In the genomic region with DNA sequence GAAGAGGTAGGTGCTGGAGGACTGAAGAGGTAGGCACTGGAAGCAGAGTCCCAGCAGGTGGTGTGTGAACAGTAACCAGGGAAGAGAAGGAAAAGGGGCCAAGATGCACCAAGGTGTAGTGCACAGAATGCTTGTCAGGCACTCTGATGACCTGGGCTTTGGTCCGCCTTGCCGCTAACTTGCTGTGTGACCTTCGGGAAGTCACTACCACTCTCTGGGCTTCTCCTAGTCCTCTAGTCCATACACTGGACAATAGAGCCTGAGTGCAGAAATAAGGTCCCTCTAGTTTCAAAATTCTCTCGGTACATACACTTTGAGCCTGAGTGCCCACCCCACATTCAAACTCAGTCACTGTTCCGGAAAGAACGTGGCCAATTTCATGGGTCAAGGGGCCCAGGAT, we compare ENCODE assay signal across 19 cellular contexts. TPM values are rescaled to one million over a fixed set of nuclear protein-coding genes. Genes with fewer than 3 reads are reported as not detected.
DNase-seq lines count a peak whose midpoint lies in the region; ATAC-seq and TF ChIP-seq lines count a peak whose summit lies in the region.
"Had no signal": no experiment of that assay in that cellular context is flagged by ENCODE, and none has a peak within 500 bp of the region (broad histone marks: within the 10 kb centered on the region; RNA-seq: fewer than 3 reads in every experiment).

No MANE protein-coding gene starts in this region.

- H3K36me3 Mint-ChIP-seq in CD8-positive, alpha-beta T cell: peaks cover 19% of the 10 kb centered on the region
- H3K36me3 Mint-ChIP-seq in brain: peaks cover 28% of the 10 kb centered on the region

- H3K4me1 ChIP-seq in CD8-positive, alpha-beta T cell (ENCODE audit: insufficient read depth, low read length): peaks cover 71% of the 10 kb centered on the region
- H3K4me1 ChIP-seq in OCI-LY1 (ENCODE audit: insufficient read depth, low read length, severe bottlenecking) (peaks cover 95% of the 10 kb centered on the region), neutrophil (ENCODE audit: control insufficient read depth in 1 of 2, insufficient read depth in 1 of 2, low read depth in 1 of 2, low read length in 1 of 2) (peaks cover 86 to 88% of the 10 kb centered on the region in 2 experiments)

- H3K4me2 ChIP-seq in OCI-LY1 (ENCODE audit: low read length): peak overlapping the region; percentile 67; the same call in 1 of the 2 replicates

- H3K9me3 ChIP-seq in CD8-positive, alpha-beta T cell (ENCODE audit: low read length): no peaks in the 10 kb centered on the region
- H3K9me3 ChIP-seq in OCI-LY1 (ENCODE audit: low read length) (no peaks in the 10 kb centered on the region), neutrophil (no peaks in the 10 kb centered on the region)
- H3K9me3 ChIP-seq: Peyer's patch had no signal

- H3K9ac ChIP-seq in OCI-LY1 (ENCODE audit: low read length): peak overlapping the region; percentile 16; the same call in 1 of the 2 replicates

- H3K27ac ChIP-seq in CD8-positive, alpha-beta T cell (ENCODE audit: low read depth, low read length): no peak overlapping the region
- peak overlapping the region; percentile 74 for H3K27ac ChIP-seq in OCI-LY1 (ENCODE audit: low read depth, low read length, poor library complexity, severe bottlenecking)
- peak overlapping the region; percentile 92 for H3K27ac ChIP-seq in neutrophil
- H3K27ac ChIP-seq: C4-2B had no signal

- H3K4me3 ChIP-seq in CD8-positive, alpha-beta T cell (ENCODE audit: low read depth, low read length): no peak overlapping the region
- H3K4me3 ChIP-seq in OCI-LY1 (ENCODE audit: low read depth, low read length, poor library complexity, severe bottlenecking): no peak overlapping the region
- no peak overlapping the region for H3K4me3 ChIP-seq in neutrophil (ENCODE audit: low read depth in 1 of 2, low read length in 1 of 2)
- H3K4me3 ChIP-seq: GM23338, Peyer's patch had no signal

- peaks cover 95% of the 10 kb centered on the region for H3K4me1 Mint-ChIP-seq in CD8-positive, alpha-beta T cell (ENCODE audit: low read depth)
- H3K4me1 Mint-ChIP-seq in brain: peaks cover 100% of the 10 kb centered on the region

- intact Hi-C loops in CD8-positive, alpha-beta T cell (cut with DNase I, micrococcal nuclease): loop anchor here (10.0 kb wide), 2 partner anchors 368 to 1228 kb away; a partner anchor contains a TSS

- H3K9me2 ChIP-seq in OCI-LY1 (ENCODE audit: low read depth, low read length): no peaks in the 10 kb centered on the region

- H3F3A ChIP-seq in OCI-LY1 (ENCODE audit: insufficient read depth, low read length): no peaks in the 10 kb centered on the region

- ATAC-seq in CD8-positive, alpha-beta T cell: no peak
- ATAC-seq in GM18498 (IDR thresholded peaks at IDR 0.05; ENCODE audit: unreplicated experiment): no peak
- ATAC-seq: GM23338 had no signal

- peaks cover 96% of the 10 kb centered on the region for H3K79me2 ChIP-seq in OCI-LY1 (ENCODE audit: insufficient read depth, low read length)

- no peak for TF ChIP-seq CTCF in CD8-positive, alpha-beta T cell (IDR thresholded peaks at IDR 0.05)
- TF ChIP-seq CTCF in OCI-LY1 (IDR thresholded peaks at IDR 0.05; ENCODE audit: low read length): no peak
- no peak for TF ChIP-seq CTCF in brain (conservative IDR thresholded peaks at IDR 0.05)
- TF ChIP-seq CTCF in neutrophil (IDR thresholded peaks at IDR 0.05): no peak

- POLR2A ChIA-PET in CD8-positive, alpha-beta T cell (lab: Charles Lee): interaction anchor here (4.1 kb wide), 1 partner anchor 22 kb away, joined by 38 read pairs; a partner anchor contains a TSS

- H3K27ac Mint-ChIP-seq in CD8-positive, alpha-beta T cell: peak overlapping the region; percentile 88
- peak overlapping the region in 4 of 5 experiments; percentile 88 to 97 (median 94) for H3K27ac Mint-ChIP-seq in brain

- H3K9me3 Mint-ChIP-seq in CD8-positive, alpha-beta T cell: no peaks in the 10 kb centered on the region
- H3K9me3 Mint-ChIP-seq in brain: no peaks in the 10 kb centered on the region
- H3K9me3 Mint-ChIP-seq: GM23338 had no signal

- no peaks in the 10 kb centered on the region for H4K20me1 ChIP-seq in OCI-LY1 (ENCODE audit: insufficient read depth, low read length)

- CTCF ChIA-PET in CD8-positive, alpha-beta T cell (lab: Charles Lee): no interaction called here

- H3K27me3 Mint-ChIP-seq in CD8-positive, alpha-beta T cell (ENCODE audit: low read depth): no peaks in the 10 kb centered on the region
- H3K27me3 Mint-ChIP-seq in brain: no peaks in the 10 kb centered on the region

- no peak overlapping the region for H2AFZ ChIP-seq in OCI-LY1 (ENCODE audit: low read length)
- H2AFZ ChIP-seq: GM23338 had no signal

- no peak for DNase-seq in CD8-positive, alpha-beta T cell
- no peak for DNase-seq in effector CD8-positive, alpha-beta T cell (lab: John Stamatoyannopoulos, UW)
- DNase-seq in stimulated activated CD4-positive, alpha-beta T cell treated with anti-CD3 and anti-CD28 coated beads, Interleukin-1b, Interleukin-23, amount 100 ng/mL, for 48 hours: no peak
- no peak for DNase-seq in stimulated activated naive CD4-positive, alpha-beta T cell (lab: John Stamatoyannopoulos, UW)
- DNase-seq: activated CD4-positive, CD25-positive, alpha-beta regulatory T cell; amniotic stem cell; mesendoderm; NCI-H2029; NCI-H526; occipital lobe; stimulated activated CD4-positive, alpha-beta T cell treated with anti-CD3 and anti-CD28 coated beads, Interleukin-2, amount 100 ng/mL, for 48 hours; trophoblast cell had no signal

- H3K4me3 Mint-ChIP-seq in CD8-positive, alpha-beta T cell: no peak overlapping the region
- H3K4me3 Mint-ChIP-seq in brain: peak overlapping the region in 3 of 5 experiments; percentile 75 to 79 (median 76)

- no peaks in the 10 kb centered on the region for H3K27me3 ChIP-seq in CD8-positive, alpha-beta T cell (ENCODE audit: insufficient read depth, low read length)
- H3K27me3 ChIP-seq in OCI-LY1 (ENCODE audit: insufficient read depth, low read length) (no peaks in the 10 kb centered on the region), neutrophil (no peaks in the 10 kb centered on the region)
- H3K27me3 ChIP-seq: Peyer's patch had no signal

- H3K36me3 ChIP-seq in CD8-positive, alpha-beta T cell (ENCODE audit: insufficient read depth, low read length): no peaks in the 10 kb centered on the region
- H3K36me3 ChIP-seq in OCI-LY1 (ENCODE audit: insufficient read depth, low read length) (peaks cover 46% of the 10 kb centered on the region; the same call in 1 of the 2 replicates), neutrophil (no peaks in the 10 kb centered on the region)
- H3K36me3 ChIP-seq: Peyer's patch had no signal

RNA-seq across cellular contexts. Expression of a gene that starts 24.1 kb away (rescaled TPM):
- total RNA-seq in CD8-positive, alpha-beta T cell: 10 to 100 TPM; 47.6 to 51.9 TPM
- 214 TPM for polyA plus RNA-seq in brain (ENCODE audit: insufficient read depth, low read depth, low replicate concordance)
